In genomic region chr11:119518746-119519382, GRCh38 we compare ENCODE assay signal across 12 cellular contexts.
DNase-seq lines count a peak whose midpoint lies in the region; ATAC-seq, FAIRE-seq and TF ChIP-seq lines count a peak whose summit lies in the region.
"Had no signal": no experiment of that assay in that cellular context is flagged by ENCODE, and none has a peak within 500 bp of the region (broad histone marks: within the 10 kb centered on the region; RNA-seq: fewer than 3 reads in every experiment).

No MANE protein-coding gene starts in this region.

- H3K27ac ChIP-seq in SJCRH30: no peak overlapping the region
- H3K27ac ChIP-seq in suprapubic skin: no peak overlapping the region
- H3K27ac ChIP-seq: left ventricle myocardium inferior, tibial artery had no signal

- DNase-seq in ACHN (peak; percentile 44), H7 (peak; percentile 86), SJCRH30 (peak; percentile 47 to 69), foreskin fibroblast (peak; percentile 11 to 57), CD1c-positive myeloid dendritic cell (ENCODE audit: extremely low spot score) (no peak), H54 (ENCODE audit: insufficient read length, low spot score) (no peak), suprapubic skin (ENCODE audit: low spot score in 2 of 2) (no peak)
- DNase-seq: activated CD8-positive, alpha-beta memory T cell treated with anti-CD3 and anti-CD28 coated beads for 24 hours; cortex of kidney; left ventricle myocardium inferior; tibial artery had no signal

- no peak for ATAC-seq in HG03378 (IDR thresholded peaks at IDR 0.05; ENCODE audit: unreplicated experiment)

- H3K27me3 ChIP-seq in H7 (ENCODE audit: control insufficient read depth, insufficient read depth, low read length) (no peaks in the 10 kb centered on the region), SJCRH30 (no peaks in the 10 kb centered on the region), suprapubic skin (no peaks in the 10 kb centered on the region)

- no peaks in the 10 kb centered on the region for H3K9me3 ChIP-seq in SJCRH30 (replicated peaks)
- H3K9me3 ChIP-seq in suprapubic skin: no peaks in the 10 kb centered on the region
- H3K9me3 ChIP-seq: left ventricle myocardium inferior, tibial artery had no signal

- 66% methylated on average over 11 of the region's 11 CpGs for WGBS in suprapubic skin

- no peak for TF ChIP-seq CTCF in foreskin fibroblast (IDR thresholded peaks at IDR 0.05; ENCODE audit: low read depth, low read length)
- TF ChIP-seq CTCF in suprapubic skin (IDR thresholded peaks at IDR 0.05): no peak

- TF ChIP-seq POLR2A in H54 (IDR thresholded peaks at IDR 0.05; ENCODE audit: low read depth, low read length) (no peak), suprapubic skin (IDR thresholded peaks at IDR 0.05) (no peak)

- in situ Hi-C loops in ACHN (cut with HindIII; ENCODE audit: low pct_ligation_motif_present, low pct_unique_long_range_greater_than_20kb, low sequenced_read_pairs): no loop called here

- peaks cover 5% of the 10 kb centered on the region for H3K4me1 ChIP-seq in SJCRH30
- no peaks in the 10 kb centered on the region for H3K4me1 ChIP-seq in suprapubic skin
- H3K4me1 ChIP-seq: left ventricle myocardium inferior, tibial artery had no signal

- H3K36me3 ChIP-seq in H7 (replicated peaks; ENCODE audit: control insufficient read depth, insufficient read depth, low read length): no peaks in the 10 kb centered on the region
- H3K36me3 ChIP-seq in SJCRH30: no peaks in the 10 kb centered on the region
- no peaks in the 10 kb centered on the region for H3K36me3 ChIP-seq in suprapubic skin
- H3K36me3 ChIP-seq: left ventricle myocardium inferior, tibial artery had no signal

- H3K4me3 ChIP-seq in H7 (ENCODE audit: insufficient read depth, low read depth, low read length) (no peak overlapping the region), SJCRH30 (no peak overlapping the region), foreskin fibroblast (ENCODE audit: low read depth in 1 of 2, low read length in 2 of 2) (no peak overlapping the region), suprapubic skin (no peak overlapping the region)
- H3K4me3 ChIP-seq: left ventricle myocardium inferior, tibial artery had no signal

- no peak for TF ChIP-seq EP300 in suprapubic skin (IDR thresholded peaks at IDR 0.05)

- FAIRE-seq in H54 (lab: Jason Lieb, UNC): no peak

Comparison
In these comparisons a context has a peak if more than half of its experiments do, and no peak if none do; other contexts are left out.
1. DNase-seq: peak in ACHN (single experiment), H7 (single experiment), SJCRH30 (2 of 2) and foreskin fibroblast (2 of 2); none in CD1c-positive myeloid dendritic cell (single experiment), H54 (single experiment) and suprapubic skin (0 of 2).